ENCODE assay signal across 8 cellular contexts in genomic region chr1:66533804-66534745, GRCh38. TPM values are rescaled to one million over a fixed set of nuclear protein-coding genes. Genes with fewer than 3 reads are reported as not detected.
DNase-seq lines count a peak whose midpoint lies in the region; ATAC-seq lines count a peak whose summit lies in the region.

Gene SGIP1 (plus strand): TSS chr1:66534153. CDS start chr1:66534359, 206 bp downstream.

- H3K4me1 Mint-ChIP-seq in activated naive CD8-positive, alpha-beta T cell (ENCODE audit: low read depth): peaks cover 13% of the 10 kb centered on the region
- H3K4me1 Mint-ChIP-seq in natural killer cell treated with Interleukin-12 subunit alpha and Interleukin-12 subunit beta and Interleukin-15 and Interleukin-18, amount 100 ng/mL, for 72 hours (ENCODE audit: low read depth in 2 of 2): peaks cover 5 to 6% of the 10 kb centered on the region in 2 donors

- DNase-seq in stimulated activated CD4-positive, alpha-beta T cell treated with anti-CD3 and anti-CD28 coated beads, Interleukin-15, amount 100 ng/mL, for 24 hours: peak; percentile 12
- DNase-seq in stimulated activated CD4-positive, alpha-beta T cell treated with anti-CD3 and anti-CD28 coated beads, Interleukin-4, amount 100 ng/mL, for 1 hour: no peak
- DNase-seq in globus pallidus (ENCODE audit: low spot score) (peak; percentile 88), aorta (peak; percentile 81 to 86), GDM1 (lab: John Stamatoyannopoulos, UW) (no peak), H4 (ENCODE audit: low spot score) (no peak)
- DNase-seq in natural killer cell treated with Interleukin-12 subunit alpha and Interleukin-12 subunit beta and Interleukin-15 and Interleukin-18, amount 100 ng/mL, for 72 hours (ENCODE audit: low spot score): no peak

- H3K4me1 ChIP-seq in aorta (ENCODE audit: control insufficient read depth in 1 of 2, insufficient read depth in 2 of 2, low read length in 2 of 2): peaks cover 2 to 3% of the 10 kb centered on the region in 2 donors

- H3K9me3 ChIP-seq in aorta (ENCODE audit: control insufficient read depth, low read length): no peaks in the 10 kb centered on the region

- intact Hi-C loops in aorta (cut with DNase I): loop anchor here (5.0 to 10.0 kb wide), 3 partner anchors 153 to 193 kb away; no protein-coding TSS in a partner anchor

- peaks cover 34% of the 10 kb centered on the region for H3K27me3 Mint-ChIP-seq in activated naive CD8-positive, alpha-beta T cell
- H3K27me3 Mint-ChIP-seq in natural killer cell treated with Interleukin-12 subunit alpha and Interleukin-12 subunit beta and Interleukin-15 and Interleukin-18, amount 100 ng/mL, for 72 hours: peaks cover 39 to 59% of the 10 kb centered on the region in 2 donors

- no peak for ATAC-seq in natural killer cell treated with Interleukin-12 subunit alpha and Interleukin-12 subunit beta and Interleukin-15 and Interleukin-18, amount 100 ng/mL, for 72 hours
- ATAC-seq in aorta (ENCODE audit: low FRiP score): peak; percentile 91

- peak within 1 kb of the TSS; percentile 55 to 80 for H3K4me3 ChIP-seq in aorta (ENCODE audit: low read length in 2 of 2)

- WGBS in aorta, 2 donors: 1 to 2% methylated on average over 22 to 25 of the region's 25 CpGs

- H3K27ac ChIP-seq in aorta (ENCODE audit: low read depth in 1 of 2, low read length in 2 of 2): peak within 1 kb of the TSS; percentile 87 to 94

- H3K27me3 ChIP-seq in aorta (ENCODE audit: control insufficient read depth in 1 of 2, insufficient read depth in 2 of 2, low read length in 1 of 2): no peaks in the 10 kb centered on the region

- no peaks in the 10 kb centered on the region for H3K9me3 Mint-ChIP-seq in activated naive CD8-positive, alpha-beta T cell (ENCODE audit: low read depth)
- H3K9me3 Mint-ChIP-seq in natural killer cell treated with Interleukin-12 subunit alpha and Interleukin-12 subunit beta and Interleukin-15 and Interleukin-18, amount 100 ng/mL, for 72 hours: no peaks in the 10 kb centered on the region

- no peak within 1 kb of the TSS for H3K27ac Mint-ChIP-seq in activated naive CD8-positive, alpha-beta T cell
- no peak within 1 kb of the TSS for H3K27ac Mint-ChIP-seq in natural killer cell treated with Interleukin-12 subunit alpha and Interleukin-12 subunit beta and Interleukin-15 and Interleukin-18, amount 100 ng/mL, for 72 hours

- H3K36me3 Mint-ChIP-seq in activated naive CD8-positive, alpha-beta T cell: no peaks in the 10 kb centered on the region
- H3K36me3 Mint-ChIP-seq in natural killer cell treated with Interleukin-12 subunit alpha and Interleukin-12 subunit beta and Interleukin-15 and Interleukin-18, amount 100 ng/mL, for 72 hours: no peaks in the 10 kb centered on the region

- no peaks in the 10 kb centered on the region for H3K36me3 ChIP-seq in aorta (ENCODE audit: control insufficient read depth in 1 of 2, insufficient read depth in 2 of 2, low read length in 1 of 2)

- H3K4me3 Mint-ChIP-seq in activated naive CD8-positive, alpha-beta T cell: peak within 1 kb of the TSS; percentile 93
- H3K4me3 Mint-ChIP-seq in natural killer cell treated with Interleukin-12 subunit alpha and Interleukin-12 subunit beta and Interleukin-15 and Interleukin-18, amount 100 ng/mL, for 72 hours: peak within 1 kb of the TSS; percentile 56

RNA-seq across cellular contexts. Expression of gene SGIP1, which starts in this region (rescaled TPM):
- total RNA-seq in natural killer cell treated with Interleukin-12 subunit alpha and Interleukin-12 subunit beta and Interleukin-15 and Interleukin-18, amount 100 ng/mL, for 72 hours: not detected
- 10 to 100 TPM; 51.8 to 73.2 TPM for total RNA-seq in aorta
- polyA plus RNA-seq in aorta: 10 to 100 TPM; 10.9 to 64.8 TPM
- 0.51 and 1.1 TPM in 2 replicates for total RNA-seq in H4 (2014; rRNA removed; shearing (Covaris generic))

Comparison
In these comparisons a context has a peak if more than half of its experiments do, and no peak if none do; other contexts are left out.
1. RNA of gene SGIP1 (total RNA-seq): 51.8 to 73.2 TPM in aorta; 0.51 to 1.1 TPM in H4 and not detected in natural killer cell treated with Interleukin-12 subunit alpha and Interleukin-12 subunit beta and Interleukin-15 and Interleukin-18, amount 100 ng/mL, for 72 hours; every median in the first group is over 10 times any median in the second.
2. DNase-seq: peak in stimulated activated CD4-positive, alpha-beta T cell treated with anti-CD3 and anti-CD28 coated beads, Interleukin-15, amount 100 ng/mL, for 24 hours (single experiment), globus pallidus (single experiment) and aorta (2 of 2); none in stimulated activated CD4-positive, alpha-beta T cell treated with anti-CD3 and anti-CD28 coated beads, Interleukin-4, amount 100 ng/mL, for 1 hour (single experiment), natural killer cell treated with Interleukin-12 subunit alpha and Interleukin-12 subunit beta and Interleukin-15 and Interleukin-18, amount 100 ng/mL, for 72 hours (single experiment), GDM1 (single experiment) and H4 (single experiment).